ENCODE assay signal across 9 cellular contexts in the genomic region with DNA sequence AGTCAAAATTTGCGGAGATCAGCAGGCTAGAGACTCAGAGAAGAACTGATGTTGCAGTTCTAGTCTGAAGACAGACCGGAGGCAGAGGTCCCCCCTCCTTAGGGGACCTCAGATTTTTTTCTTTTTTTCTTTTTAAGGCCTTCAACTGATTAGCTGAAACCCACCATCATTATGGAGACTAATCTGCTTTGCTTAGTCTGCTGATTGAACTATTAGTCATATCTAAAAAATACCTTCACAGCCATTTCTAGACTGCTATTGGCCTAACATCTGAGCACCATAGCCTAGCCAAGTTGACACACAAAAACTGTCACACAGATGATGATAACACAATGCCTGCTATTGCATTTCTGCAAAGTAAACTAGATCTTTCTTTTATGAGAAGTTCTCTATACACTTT.
"Had no signal": no experiment of that assay in that cellular context is flagged by ENCODE, and none has a peak within 500 bp of the region (broad histone marks: within the 10 kb centered on the region; RNA-seq: fewer than 3 reads in every experiment).

No MANE protein-coding gene starts in this region.

- H3K27ac Mint-ChIP-seq: IgD-negative memory B cell had no signal

- H3K36me3 ChIP-seq: HAP-1 had no signal

- DNase-seq: GM23248, GOT3, H7, KG1 had no signal

- H3K27ac ChIP-seq: GM23248, HL-60 had no signal

- H3K4me3 Mint-ChIP-seq: IgD-negative memory B cell had no signal

- H3K9me3 ChIP-seq: HAP-1 had no signal

- ATAC-seq: HCT116, HepG2 had no signal

- H3K4me3 ChIP-seq: GM23248, HAP-1 had no signal
